Comparison of ENCODE assay signal across 17 cellular contexts in the genomic region with DNA sequence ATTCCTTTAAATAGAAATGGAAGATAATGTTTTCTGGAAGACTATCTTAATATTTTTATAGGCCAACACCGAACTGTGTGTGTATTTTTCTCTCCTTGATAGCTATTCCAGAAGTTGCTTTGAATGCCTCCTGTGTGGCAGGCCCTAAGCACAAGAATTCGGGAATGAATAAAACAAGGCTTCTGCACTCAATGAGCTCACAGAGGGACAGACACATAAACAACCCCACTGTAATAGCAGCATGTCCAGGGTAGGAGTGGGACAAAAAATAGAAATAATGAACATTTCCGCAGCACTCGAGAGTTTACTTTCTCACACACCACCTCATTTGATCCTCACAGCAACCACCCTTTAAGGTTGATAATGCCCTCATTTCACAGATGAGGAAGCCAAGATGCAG.
"Had no signal": no experiment of that assay in that cellular context is flagged by ENCODE, and none has a peak within 500 bp of the region (broad histone marks: within the 10 kb centered on the region; RNA-seq: fewer than 3 reads in every experiment).

No MANE protein-coding gene starts in this region.

- H3K27me3 ChIP-seq: cardiac muscle cell, heart left ventricle, ovary, right lobe of liver had no signal

- H3K9me3 ChIP-seq: heart left ventricle, ovary, right lobe of liver had no signal

- H3K4me3 Mint-ChIP-seq: dendritic cell treated with granulocyte-macrophage colony-stimulating factor and Interleukin-4, amounts not matched to agents 40 ng/mL and 50 ng/mL, for 4 days; naive B cell; nephron progenitor cell; stimulated activated memory B cell treated with anti-CD40 and anti-IgM and Interleukin-4, amounts not matched to agents 10 μg/mL and 1 μg/mL and 100 μg/mL, for 72 hours had no signal

- H3K27me3 Mint-ChIP-seq: dendritic cell treated with granulocyte-macrophage colony-stimulating factor and Interleukin-4, amounts not matched to agents 40 ng/mL and 50 ng/mL, for 4 days; progenitor cell of endocrine pancreas had no signal

- H3K27ac ChIP-seq: cardiac muscle cell, heart left ventricle, right lobe of liver had no signal

- ATAC-seq: heart left ventricle; left colon; left ventricle myocardium superior; right lobe of liver; stimulated activated memory B cell treated with anti-CD40 and anti-IgM and Interleukin-4, amounts not matched to agents 10 μg/mL and 1 μg/mL and 100 μg/mL, for 72 hours had no signal

- H3K36me3 ChIP-seq: cardiac muscle cell, heart left ventricle, ovary, right lobe of liver had no signal

- H3K4me1 Mint-ChIP-seq: naive B cell; stimulated activated memory B cell treated with anti-CD40 and anti-IgM and Interleukin-4, amounts not matched to agents 10 μg/mL and 1 μg/mL and 100 μg/mL, for 72 hours had no signal

- H3K4me1 ChIP-seq: right lobe of liver had no signal

- H3K4me3 ChIP-seq: cardiac muscle cell, heart left ventricle, lung, right lobe of liver had no signal

- H3K9me3 Mint-ChIP-seq: stimulated activated memory B cell treated with anti-CD40 and anti-IgM and Interleukin-4, amounts not matched to agents 10 μg/mL and 1 μg/mL and 100 μg/mL, for 72 hours had no signal

- DNase-seq: cerebellar nuclear complex; foreskin melanocyte; heart left ventricle; left colon; left ventricle myocardium superior; naive B cell; nephron progenitor cell; right lobe of liver; stimulated activated CD4-positive, alpha-beta T cell treated with anti-CD3 and anti-CD28 coated beads, Interleukin-4, amount 100 ng/mL, for 1 hour; stimulated activated CD8-positive, alpha-beta memory T cell treated with anti-CD3 and anti-CD28 coated beads, Interleukin-4, amount 100 ng/mL, for 48 hours; trophoblast cell had no signal

- H3K27ac Mint-ChIP-seq: dendritic cell treated with granulocyte-macrophage colony-stimulating factor and Interleukin-4, amounts not matched to agents 40 ng/mL and 50 ng/mL, for 4 days; naive B cell; progenitor cell of endocrine pancreas; stimulated activated memory B cell treated with anti-CD40 and anti-IgM and Interleukin-4, amounts not matched to agents 10 μg/mL and 1 μg/mL and 100 μg/mL, for 72 hours had no signal
